4 cellular contexts compared by ENCODE assay signal in the genomic region with DNA sequence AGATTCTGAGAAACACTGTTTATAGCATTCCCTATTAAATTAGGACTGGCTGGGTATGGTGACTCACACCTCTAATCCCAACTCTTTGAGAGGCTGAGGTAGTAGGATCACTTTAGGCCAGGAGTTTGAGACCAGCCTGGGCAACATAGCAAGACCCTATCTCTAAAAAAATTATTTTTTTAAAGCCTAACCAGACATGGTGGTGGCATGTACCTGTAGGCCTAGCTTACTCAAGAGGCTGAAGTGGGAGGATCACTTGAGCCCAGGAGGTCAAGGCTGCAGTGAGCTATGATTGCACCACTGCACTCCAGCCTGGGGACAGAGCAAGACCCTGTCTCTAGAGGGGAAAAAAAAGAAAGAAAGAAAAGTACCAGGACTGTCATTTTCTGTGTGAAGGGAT. TPM values are rescaled to one million over a fixed set of nuclear protein-coding genes. Genes with fewer than 3 reads are reported as not detected.
"Had no signal": no experiment of that assay in that cellular context is flagged by ENCODE, and none has a peak within 500 bp of the region (broad histone marks: within the 10 kb centered on the region; RNA-seq: fewer than 3 reads in every experiment).

No MANE protein-coding gene starts in this region.

RNA-seq across cellular contexts. Expression of gene AMN, which starts 25.7 kb away (rescaled TPM):
- total RNA-seq: HT1080, MCF 10A, RPMI7951, SJCRH30 had no signal
